In the genomic region with DNA sequence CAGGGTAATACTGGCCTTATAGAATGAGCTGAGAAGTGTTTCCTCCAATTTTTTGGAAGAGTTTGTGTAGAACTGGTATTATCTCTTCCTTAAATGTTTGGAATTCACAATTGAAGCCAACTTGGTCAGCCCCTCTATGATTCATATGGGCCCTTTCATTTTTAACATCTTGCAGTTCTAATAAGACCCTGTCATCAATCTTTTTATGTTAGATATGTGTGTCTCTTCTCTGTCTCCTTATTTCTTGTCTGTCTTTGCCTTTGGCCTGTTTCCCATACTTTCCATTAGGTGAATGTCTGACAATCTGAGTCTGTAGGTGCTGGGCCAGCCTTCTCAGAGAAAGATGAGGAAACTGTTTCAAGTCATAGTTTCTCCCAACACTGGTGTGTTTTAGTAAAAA, we compare ENCODE assay signal across 16 cellular contexts.
"Had no signal": no experiment of that assay in that cellular context is flagged by ENCODE, and none has a peak within 500 bp of the region (broad histone marks: within the 10 kb centered on the region; RNA-seq: fewer than 3 reads in every experiment).

No MANE protein-coding gene starts in this region.

- FAIRE-seq: islet of Langerhans had no signal

- H3K27ac ChIP-seq: breast epithelium, epithelial cell of prostate, gastroesophageal sphincter, heart right ventricle, prostate gland, right lobe of liver, upper lobe of right lung had no signal

- H3K27me3 ChIP-seq: gastroesophageal sphincter, right lobe of liver, upper lobe of right lung had no signal

- H3K4me3 ChIP-seq: breast epithelium, gastroesophageal sphincter, heart right ventricle, lung, prostate gland, right lobe of liver, upper lobe of right lung had no signal

- DNase-seq: activated CD4-positive, alpha-beta T cell treated with anti-CD3 and anti-CD28 coated beads, Interleukin-2, amount 10 ng/mL, durations not matched to agents 7 days and 5 days; activated CD4-positive, CD25-positive, alpha-beta regulatory T cell; activated CD8-positive, alpha-beta memory T cell treated with anti-CD3 and anti-CD28 coated beads, Interleukin-2, amount 50 U/mL, for 48 hours; activated naive CD8-positive, alpha-beta T cell treated with anti-CD3 and anti-CD28 coated beads, Interleukin-2, amount 10 ng/mL, durations not matched to agents 7 days and 5 days; aorta; dermis blood vessel endothelial cell; heart right ventricle; right lobe of liver; stimulated activated naive CD8-positive, alpha-beta T cell treated with anti-CD3 and anti-CD28 coated beads, Interleukin-15, amount 100 ng/mL, for 72 hours; upper lobe of right lung had no signal

- H3K9me3 ChIP-seq: breast epithelium, gastroesophageal sphincter, heart right ventricle, prostate gland, right lobe of liver, upper lobe of right lung had no signal

- H3K4me1 ChIP-seq: breast epithelium, prostate gland, upper lobe of right lung had no signal

- H3K36me3 ChIP-seq: breast epithelium, gastroesophageal sphincter, heart right ventricle, prostate gland, right lobe of liver, upper lobe of right lung had no signal

- ATAC-seq: gastroesophageal sphincter; heart right ventricle; right lobe of liver; stimulated activated naive CD8-positive, alpha-beta T cell treated with anti-CD3 and anti-CD28 coated beads, Interleukin-15, amount 100 ng/mL, for 72 hours; upper lobe of right lung had no signal
